Comparison of ENCODE assay signal across 8 cellular contexts in genomic region chr2:237700583-237701032, GRCh38.
DNase-seq lines count a peak whose midpoint lies in the region; ATAC-seq, FAIRE-seq and TF ChIP-seq lines count a peak whose summit lies in the region.

No MANE protein-coding gene starts in this region.

- DNase-seq in GM18507 (ENCODE audit: extremely low spot score, insufficient read length, low read depth) (no peak), MV-4-11 (lab: John Stamatoyannopoulos, UW) (peak; percentile 66), epithelial cell of esophagus (ENCODE audit: low read depth) (peak; percentile 49), posterior vena cava (ENCODE audit: low spot score) (peak; percentile 88), transverse colon (peak; percentile 46)
- peak; percentile 64 for DNase-seq in activated CD8-positive, alpha-beta T cell treated with anti-CD3 and anti-CD28 coated beads, Interleukin-2, amount 10 ng/mL, durations not matched to agents 7 days and 5 days

- POLR2A ChIA-PET in activated CD8-positive, alpha-beta T cell treated with anti-CD3 and anti-CD28 coated beads, Interleukin-2, amount 10 ng/mL, durations not matched to agents 7 days and 5 days (lab: Charles Lee) = interaction anchor here (0.9 to 4.7 kb wide), 3 partner anchors 8 to 503 kb away, joined by 3 to 45 read pairs (median 13); no protein-coding TSS in a partner anchor

- ATAC-seq in activated CD8-positive, alpha-beta T cell treated with anti-CD3 and anti-CD28 coated beads, Interleukin-2, amount 10 ng/mL, durations not matched to agents 7 days and 5 days = peak; percentile 52
- ATAC-seq in GM18861 (IDR thresholded peaks at IDR 0.05; ENCODE audit: unreplicated experiment) (no peak), GM19452 (IDR thresholded peaks at IDR 0.05; ENCODE audit: unreplicated experiment) (no peak)

- intact Hi-C loops in posterior vena cava (cut with DNase I) (loop anchor here in 1 of 2 donors (5.0 kb wide), 2 partner anchors 37 to 38 kb away; no protein-coding TSS in a partner anchor), transverse colon (cut with DNase I; ENCODE audit: low total_unique reads) (no loop called here)

- H3K9me3 ChIP-seq in transverse colon = no peaks in the 10 kb centered on the region

- CTCF ChIA-PET in activated CD8-positive, alpha-beta T cell treated with anti-CD3 and anti-CD28 coated beads, Interleukin-2, amount 10 ng/mL, durations not matched to agents 7 days and 5 days (lab: Charles Lee) = interaction anchor here (0.9 to 6.7 kb wide), 7 partner anchors 8 to 44 kb away, joined by 3 to 79 read pairs (median 4); no protein-coding TSS in a partner anchor

- no peaks in the 10 kb centered on the region for H3K9me3 Mint-ChIP-seq in activated CD8-positive, alpha-beta T cell treated with anti-CD3 and anti-CD28 coated beads, Interleukin-2, amount 10 ng/mL, durations not matched to agents 7 days and 5 days (ENCODE audit: insufficient read depth)

- no peak for TF ChIP-seq CTCF in epithelial cell of esophagus (IDR thresholded peaks at IDR 0.05; ENCODE audit: insufficient read depth, low read depth, low read length, missing control alignments)
- TF ChIP-seq CTCF in transverse colon (IDR thresholded peaks at IDR 0.05) = no peak

- H3K27me3 ChIP-seq in transverse colon = no peaks in the 10 kb centered on the region

- H3K27ac Mint-ChIP-seq in activated CD8-positive, alpha-beta T cell treated with anti-CD3 and anti-CD28 coated beads, Interleukin-2, amount 10 ng/mL, durations not matched to agents 7 days and 5 days = peak overlapping the region; percentile 89

- H3K27ac ChIP-seq in transverse colon = peak overlapping the region; percentile 97 to 100 (median 98)

- TF ChIP-seq EP300 in transverse colon (IDR thresholded peaks at IDR 0.05; ENCODE audit: low read depth) = no peak

- WGBS in transverse colon (ENCODE audit: low coverage in 1 of 2), 2 donors = 50% methylated on average over 5 of the region's 11 CpGs; no CpG with 5 or more reads in 1 of the 2 donors

- peak overlapping the region; percentile 65 for H3K4me3 Mint-ChIP-seq in activated CD8-positive, alpha-beta T cell treated with anti-CD3 and anti-CD28 coated beads, Interleukin-2, amount 10 ng/mL, durations not matched to agents 7 days and 5 days

- H3K4me3 ChIP-seq in epithelial cell of esophagus (ENCODE audit: low read length) (no peak overlapping the region), transverse colon (no peak overlapping the region)

- H3K36me3 ChIP-seq in transverse colon = no peaks in the 10 kb centered on the region

- peaks cover 97% of the 10 kb centered on the region for H3K4me1 Mint-ChIP-seq in activated CD8-positive, alpha-beta T cell treated with anti-CD3 and anti-CD28 coated beads, Interleukin-2, amount 10 ng/mL, durations not matched to agents 7 days and 5 days (ENCODE audit: low read depth)

- in situ Hi-C loops in transverse colon (cut with MboI; ENCODE audit: low pct_ligation_motif_present in 1 of 4, low pct_unique_long_range_greater_than_20kb in 1 of 4, low sequenced_read_pairs in 3 of 4) = no loop called here

- H3K4me1 ChIP-seq in transverse colon = peaks cover 87 to 98% (median 91%) of the 10 kb centered on the region in 4 donors

- FAIRE-seq in GM18507 (lab: Jason Lieb, UNC) = peak; percentile 85

- H3K36me3 Mint-ChIP-seq in activated CD8-positive, alpha-beta T cell treated with anti-CD3 and anti-CD28 coated beads, Interleukin-2, amount 10 ng/mL, durations not matched to agents 7 days and 5 days (ENCODE audit: low read depth) = peaks cover 33% of the 10 kb centered on the region

- TF ChIP-seq POLR2A in transverse colon (IDR thresholded peaks at IDR 0.05) = no peak

- no peaks in the 10 kb centered on the region for H3K27me3 Mint-ChIP-seq in activated CD8-positive, alpha-beta T cell treated with anti-CD3 and anti-CD28 coated beads, Interleukin-2, amount 10 ng/mL, durations not matched to agents 7 days and 5 days (ENCODE audit: low read depth)
